8 cellular contexts compared by ENCODE assay signal in genomic region chr15:49169880-49170597, GRCh38. TPM values are rescaled to one million over a fixed set of nuclear protein-coding genes. Genes with fewer than 3 reads are reported as not detected.
DNase-seq lines count a peak whose midpoint lies in the region; ATAC-seq and TF ChIP-seq lines count a peak whose summit lies in the region.

Gene GALK2 (plus strand): TSS chr15:49170247. CDS start chr15:49170323, 76 bp downstream.

- H3K27ac Mint-ChIP-seq in central memory CD8-positive, alpha-beta T cell (ENCODE audit: low read depth) = peak within 1 kb of the TSS; percentile 98

- H3K27ac ChIP-seq in AG04450 (ENCODE audit: low read depth, low read length) = peak within 1 kb of the TSS; percentile 79

- H3K27me3 ChIP-seq in AG04450 (ENCODE audit: control insufficient read depth, insufficient read depth, low read length) = no peaks in the 10 kb centered on the region

- POLR2A ChIA-PET in AG04450 (lab: Yijun Ruan, JAX) = interaction anchor here (0.6 to 1.4 kb wide), 4 partner anchors 15 to 310 kb away, joined by 3 to 8 read pairs (median 4); partner anchors contain the start of gene COPS2

- peak; percentile 32 for DNase-seq in AG04450 (ENCODE audit: low read depth, low spot score)
- peak; percentile 91 for DNase-seq in NCI-H226
- DNase-seq in activated CD4-positive, CD25-positive, alpha-beta regulatory T cell treated with anti-CD3 and anti-CD28 coated beads, Interleukin-2, amount 50 U/mL, for 16 hours (ENCODE audit: low read depth, low spot score) = peak; percentile 58
- DNase-seq in central memory CD8-positive, alpha-beta T cell (ENCODE audit: low spot score in 2 of 2) = peak; percentile 64 to 67
- DNase-seq in islet precursor cell = peak; percentile 97
- DNase-seq in stimulated activated CD4-positive, alpha-beta T cell treated with anti-CD3 and anti-CD28 coated beads, Interleukin-12 subunit alpha, Interleukin-12 subunit beta, amount 100 ng/mL, for 48 hours (ENCODE audit: low read depth in 2 of 3, low spot score in 1 of 3) = peak; percentile 69 to 78 (median 76)

- H3K4me1 Mint-ChIP-seq in central memory CD8-positive, alpha-beta T cell = peaks cover 43% of the 10 kb centered on the region

- H3K36me3 Mint-ChIP-seq in central memory CD8-positive, alpha-beta T cell (ENCODE audit: insufficient read depth) = peaks cover 2% of the 10 kb centered on the region

- TF ChIP-seq CTCF in AG04450 (IDR thresholded peaks at IDR 0.05; ENCODE audit: low read depth, low read length) = no peak

- peak within 1 kb of the TSS; percentile 98 for H3K4me3 Mint-ChIP-seq in central memory CD8-positive, alpha-beta T cell

- H3K4me3 ChIP-seq in AG04450 (ENCODE audit: low read depth, low read length) = peak within 1 kb of the TSS; percentile 78

- peak; percentile 96 for ATAC-seq in GM18907 (IDR thresholded peaks at IDR 0.05; ENCODE audit: unreplicated experiment)
- peak; percentile 88 for ATAC-seq in HG03159 (IDR thresholded peaks at IDR 0.05; ENCODE audit: unreplicated experiment)
- peak; percentile 95 for ATAC-seq in central memory CD8-positive, alpha-beta T cell (replicated peaks; ENCODE audit: extremely low read depth, poor library complexity, severe bottlenecking)

- H3K9me3 Mint-ChIP-seq in central memory CD8-positive, alpha-beta T cell = no peaks in the 10 kb centered on the region

- no peaks in the 10 kb centered on the region for H3K9me3 ChIP-seq in AG04450 (ENCODE audit: control insufficient read depth, insufficient read depth, low read length)

- no peaks in the 10 kb centered on the region for H3K27me3 Mint-ChIP-seq in central memory CD8-positive, alpha-beta T cell

- CTCF ChIA-PET in AG04450 (lab: Charles Lee) = no interaction called here

RNA-seq across cellular contexts. Expression of gene GALK2, which starts in this region (rescaled TPM):
- 32.2 and 32.7 TPM in 2 replicates for polyA plus RNA-seq in AG04450 (2011; rRNA removed)
- polyA minus RNA-seq in AG04450 (2011; rRNA and poly(A)+ RNA removed) = 46.5 and 50.4 TPM in 2 replicates

Comparison
In these comparisons a context has a peak if more than half of its experiments do, and no peak if none do; other contexts are left out.
1. Peak in every context shown above with its lines: DNase-seq, ATAC-seq, H3K4me3 ChIP-seq and H3K27ac ChIP-seq.
2. DNase-seq: peak in every context shown above with its lines; median percentile 97 in islet precursor cell; 91 in NCI-H226; 76 in stimulated activated CD4-positive, alpha-beta T cell treated with anti-CD3 and anti-CD28 coated beads, Interleukin-12 subunit alpha, Interleukin-12 subunit beta, amount 100 ng/mL, for 48 hours; 66 in central memory CD8-positive, alpha-beta T cell; 58 in activated CD4-positive, CD25-positive, alpha-beta regulatory T cell treated with anti-CD3 and anti-CD28 coated beads, Interleukin-2, amount 50 U/mL, for 16 hours; 32 in AG04450.